ENCODE assay signal across 20 cellular contexts in the genomic region with DNA sequence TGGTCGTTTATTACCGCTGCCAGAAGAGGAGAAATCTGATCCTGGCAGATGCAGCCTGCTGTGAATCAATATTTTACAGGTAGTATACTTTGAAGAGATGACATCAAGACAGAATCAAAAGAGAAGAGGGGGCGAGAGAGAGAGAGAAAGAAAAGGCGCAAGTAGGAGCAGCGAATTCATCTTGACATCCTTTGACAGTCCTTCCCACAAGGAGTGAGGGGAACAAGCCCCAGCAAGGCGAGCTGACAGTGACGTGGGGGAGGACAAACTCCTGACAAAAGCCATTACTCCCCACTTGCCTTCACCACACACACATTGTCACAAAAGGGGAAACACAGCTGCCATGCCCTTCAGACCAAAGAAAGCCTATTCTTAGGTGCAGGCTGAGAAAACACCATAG.
DNase-seq lines count a peak whose midpoint lies in the region; ATAC-seq and TF ChIP-seq lines count a peak whose summit lies in the region.
"Had no signal": no experiment of that assay in that cellular context is flagged by ENCODE, and none has a peak within 500 bp of the region (broad histone marks: within the 10 kb centered on the region; RNA-seq: fewer than 3 reads in every experiment).

No MANE protein-coding gene starts in this region.

- H2AFZ ChIP-seq in neural cell (ENCODE audit: low read depth, low read length), result no peak overlapping the region
- H2AFZ ChIP-seq: parathyroid adenoma had no signal

- H3K27ac ChIP-seq in neural cell (ENCODE audit: low read length) (no peak overlapping the region), right lobe of liver (no peak overlapping the region)
- H3K27ac ChIP-seq: esophagus squamous epithelium, parathyroid adenoma, testis had no signal

- no peaks in the 10 kb centered on the region for H3K4me1 ChIP-seq in right lobe of liver
- H3K4me1 ChIP-seq: esophagus squamous epithelium, parathyroid adenoma, testis had no signal

- peak; percentile 44 for TF ChIP-seq EP300 in neural cell (conservative IDR thresholded peaks at IDR 0.05; ENCODE audit: poor library complexity, severe bottlenecking)

- H3K36me3 ChIP-seq in neural cell (ENCODE audit: insufficient read depth, low read length) (no peaks in the 10 kb centered on the region), right lobe of liver (no peaks in the 10 kb centered on the region)
- H3K36me3 ChIP-seq: esophagus squamous epithelium, MG63 had no signal

- ATAC-seq in right lobe of liver, result no peak
- ATAC-seq: activated CD8-positive, alpha-beta memory T cell treated with anti-CD3 and anti-CD28 coated beads, Interleukin-2, amount 10 ng/mL, durations not matched to agents 7 days and 5 days; activated T-helper 17 cell treated with anti-CD3 and anti-CD28 coated beads, Interleukin-2, amount 50 U/mL, for 72 hours; stimulated activated effector memory CD8-positive, alpha-beta T cell treated with anti-CD3 and anti-CD28 coated beads, Interleukin-12 subunit alpha, Interleukin-12 subunit beta, amount 100 ng/mL, for 72 hours had no signal

- H3K79me2 ChIP-seq in neural cell (replicated peaks; ENCODE audit: insufficient read depth, low read length), result no peaks in the 10 kb centered on the region
- H3K79me2 ChIP-seq: parathyroid adenoma had no signal

- DNase-seq in DMS79 treated with DMSO at 0.1 percent for 48 hours (lab: John Stamatoyannopoulos, UW) (peak; percentile 56), DMS79 (lab: John Stamatoyannopoulos, UW) (no peak), NCI-H1105 treated with DMSO at 0.1 percent for 48 hours (lab: John Stamatoyannopoulos, UW) (peak; percentile 68), NCI-H748 (lab: John Stamatoyannopoulos, UW; ENCODE audit: unreplicated experiment) (peak; percentile 73), SW480 (ENCODE audit: low spot score) (no peak), right lobe of liver (no peak), HCEC 1CT (no peak)
- DNase-seq: activated CD8-positive, alpha-beta memory T cell treated with anti-CD3 and anti-CD28 coated beads, Interleukin-2, amount 10 ng/mL, durations not matched to agents 7 days and 5 days; activated naive CD8-positive, alpha-beta T cell treated with anti-CD3 and anti-CD28 coated beads for 36 hours; effector CD8-positive, alpha-beta T cell; esophagus squamous epithelium; IMR-90; MG63; naive B cell; Right ventricle myocardium superior; testis had no signal

- no peak for TF ChIP-seq RAD21 in neural cell (conservative IDR thresholded peaks at IDR 0.05)

- TF ChIP-seq CTCF in neural cell (IDR thresholded peaks at IDR 0.05; ENCODE audit: poor library complexity, severe bottlenecking) (no peak), right lobe of liver (IDR thresholded peaks at IDR 0.05) (no peak)

- WGBS in right lobe of liver (ENCODE audit: insufficient coverage, low coverage, low lambda C conversion rate, missing lambda C conversion rate), result 35% methylated on average over 7 of the region's 7 CpGs

- H3K9ac ChIP-seq in neural cell (ENCODE audit: low read length), result no peak overlapping the region
- H3K9ac ChIP-seq: parathyroid adenoma had no signal

- H3K4me3 ChIP-seq in neural cell (ENCODE audit: low read length) (no peak overlapping the region), right lobe of liver (no peak overlapping the region)
- H3K4me3 ChIP-seq: esophagus squamous epithelium, MG63, testis had no signal

- H3K9me2 ChIP-seq in neural cell (ENCODE audit: insufficient read depth, low read length), result no peaks in the 10 kb centered on the region

- H3K27me3 ChIP-seq in neural cell (ENCODE audit: insufficient read depth, low read depth, low read length) (no peaks in the 10 kb centered on the region), right lobe of liver (no peaks in the 10 kb centered on the region)
- H3K27me3 ChIP-seq: testis had no signal

- no peaks in the 10 kb centered on the region for H3F3A ChIP-seq in neural cell (ENCODE audit: insufficient read depth, low read length, poor library complexity, severe bottlenecking)

- no peaks in the 10 kb centered on the region for H4K20me1 ChIP-seq in neural cell (ENCODE audit: insufficient read depth)

- H3K4me2 ChIP-seq in neural cell (ENCODE audit: low read length), result no peak overlapping the region

- intact Hi-C loops in right lobe of liver (cut with DNase I), result no loop called here

- H3K9me3 ChIP-seq in neural cell (ENCODE audit: low read length) (no peaks in the 10 kb centered on the region), right lobe of liver (no peaks in the 10 kb centered on the region)
- H3K9me3 ChIP-seq: esophagus squamous epithelium, MG63, testis had no signal

- no peak for TF ChIP-seq POLR2A in right lobe of liver (IDR thresholded peaks at IDR 0.05)

TF ChIP-seq in neural cell, 6 proteins besides CTCF, POLR2A, EP300 and RAD21:
- TF ChIP-seq, protein P1, sequence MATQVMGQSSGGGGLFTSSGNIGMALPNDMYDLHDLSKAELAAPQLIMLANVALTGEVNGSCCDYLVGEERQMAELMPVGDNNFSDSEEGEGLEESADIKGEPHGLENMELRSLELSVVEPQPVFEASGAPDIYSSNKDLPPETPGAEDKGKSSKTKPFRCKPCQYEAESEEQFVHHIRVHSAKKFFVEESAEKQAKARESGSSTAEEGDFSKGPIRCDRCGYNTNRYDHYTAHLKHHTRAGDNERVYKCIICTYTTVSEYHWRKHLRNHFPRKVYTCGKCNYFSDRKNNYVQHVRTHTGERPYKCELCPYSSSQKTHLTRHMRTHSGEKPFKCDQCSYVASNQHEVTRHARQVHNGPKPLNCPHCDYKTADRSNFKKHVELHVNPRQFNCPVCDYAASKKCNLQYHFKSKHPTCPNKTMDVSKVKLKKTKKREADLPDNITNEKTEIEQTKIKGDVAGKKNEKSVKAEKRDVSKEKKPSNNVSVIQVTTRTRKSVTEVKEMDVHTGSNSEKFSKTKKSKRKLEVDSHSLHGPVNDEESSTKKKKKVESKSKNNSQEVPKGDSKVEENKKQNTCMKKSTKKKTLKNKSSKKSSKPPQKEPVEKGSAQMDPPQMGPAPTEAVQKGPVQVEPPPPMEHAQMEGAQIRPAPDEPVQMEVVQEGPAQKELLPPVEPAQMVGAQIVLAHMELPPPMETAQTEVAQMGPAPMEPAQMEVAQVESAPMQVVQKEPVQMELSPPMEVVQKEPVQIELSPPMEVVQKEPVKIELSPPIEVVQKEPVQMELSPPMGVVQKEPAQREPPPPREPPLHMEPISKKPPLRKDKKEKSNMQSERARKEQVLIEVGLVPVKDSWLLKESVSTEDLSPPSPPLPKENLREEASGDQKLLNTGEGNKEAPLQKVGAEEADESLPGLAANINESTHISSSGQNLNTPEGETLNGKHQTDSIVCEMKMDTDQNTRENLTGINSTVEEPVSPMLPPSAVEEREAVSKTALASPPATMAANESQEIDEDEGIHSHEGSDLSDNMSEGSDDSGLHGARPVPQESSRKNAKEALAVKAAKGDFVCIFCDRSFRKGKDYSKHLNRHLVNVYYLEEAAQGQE (IDR thresholded peaks at IDR 0.05; ENCODE audit: borderline replicate concordance), result peak; percentile 10
- no peak for TF ChIP-seq EZH2 (IDR thresholded peaks at IDR 0.05; ENCODE audit: borderline replicate concordance, insufficient read depth, low read length, poor library complexity, severe bottlenecking)
- no peak for TF ChIP-seq SMC3 (conservative IDR thresholded peaks at IDR 0.05; ENCODE audit: poor library complexity)

Comparison
In these comparisons a context has a peak if more than half of its experiments do, and no peak if none do; other contexts are left out.
1. DNase-seq: peak in DMS79 treated with DMSO at 0.1 percent for 48 hours (single experiment), NCI-H1105 treated with DMSO at 0.1 percent for 48 hours (single experiment) and NCI-H748 (single experiment); none in DMS79 (single experiment), SW480 (single experiment), right lobe of liver (0 of 3) and HCEC 1CT (single experiment).